In genomic region chr22:23754980-23755636, GRCh38 we compare ENCODE assay signal across 24 cellular contexts. TPM values are rescaled to one million over a fixed set of nuclear protein-coding genes. Genes with fewer than 3 reads are reported as not detected.
A peak's percentile ranks its signal among the peaks of the same experiment; 100 is the strongest.
DNase-seq lines count a peak whose midpoint lies in the region; TF ChIP-seq lines count a peak whose summit lies in the region.
"Had no signal": no experiment of that assay in that cellular context is flagged by ENCODE, and none has a peak within 500 bp of the region (broad histone marks: within the 10 kb centered on the region; RNA-seq: fewer than 3 reads in every experiment).

No MANE protein-coding gene starts in this region.

- H3K27ac Mint-ChIP-seq in type B pancreatic cell, result peak overlapping the region; percentile 42
- H3K27ac Mint-ChIP-seq: activated CD4-positive, alpha-beta memory T cell treated with anti-CD3 and anti-CD28 coated beads for 36 hours; activated T-cell treated with anti-CD3 and anti-CD28 coated beads, Interleukin-2, amount 50 U/mL, for 24 hours; T-cell had no signal

- H3K4me1 ChIP-seq in OCI-LY1 (ENCODE audit: insufficient read depth, low read length, severe bottlenecking), result peaks cover 61% of the 10 kb centered on the region
- H3K4me1 ChIP-seq: colonic mucosa had no signal

- no peaks in the 10 kb centered on the region for H4K20me1 ChIP-seq in OCI-LY1 (ENCODE audit: insufficient read depth, low read length)

- H3K79me2 ChIP-seq in OCI-LY1 (ENCODE audit: insufficient read depth, low read length), result no peaks in the 10 kb centered on the region

- peak overlapping the region; percentile 13 for H3K4me3 Mint-ChIP-seq in type B pancreatic cell
- H3K4me3 Mint-ChIP-seq: activated CD4-positive, alpha-beta memory T cell treated with anti-CD3 and anti-CD28 coated beads for 36 hours; activated T-cell treated with anti-CD3 and anti-CD28 coated beads, Interleukin-2, amount 50 U/mL, for 24 hours; T-cell had no signal

- H3K9me3 Mint-ChIP-seq in type B pancreatic cell, result no peaks in the 10 kb centered on the region
- H3K9me3 Mint-ChIP-seq: activated CD4-positive, alpha-beta memory T cell treated with anti-CD3 and anti-CD28 coated beads for 36 hours; activated T-cell treated with anti-CD3 and anti-CD28 coated beads, Interleukin-2, amount 50 U/mL, for 24 hours; T-cell had no signal

- TF ChIP-seq RAD21 in Ishikawa (IDR thresholded peaks at IDR 0.05; ENCODE audit: low read depth), result no peak

- peak overlapping the region; percentile 98; the same call in 1 of the 2 replicates for H3K4me2 ChIP-seq in OCI-LY1 (ENCODE audit: low read length)

- H3K36me3 ChIP-seq in OCI-LY1 (ENCODE audit: insufficient read depth, low read length), result no peaks in the 10 kb centered on the region
- H3K36me3 ChIP-seq: BE2C, colonic mucosa, left ventricle myocardium inferior, pancreas had no signal

- no peak overlapping the region; the same call in 1 of the 2 replicates for H3K9ac ChIP-seq in OCI-LY1 (ENCODE audit: low read length)

- H3K36me3 Mint-ChIP-seq in type B pancreatic cell, result no peaks in the 10 kb centered on the region
- H3K36me3 Mint-ChIP-seq: activated CD4-positive, alpha-beta memory T cell treated with anti-CD3 and anti-CD28 coated beads for 36 hours; T-cell had no signal

- H3K9me2 ChIP-seq in OCI-LY1 (ENCODE audit: low read depth, low read length), result no peaks in the 10 kb centered on the region

- peaks cover 11% of the 10 kb centered on the region for H3K4me1 Mint-ChIP-seq in type B pancreatic cell (ENCODE audit: unreplicated experiment)

- H3K27ac ChIP-seq in OCI-LY1 (ENCODE audit: low read depth, low read length, poor library complexity, severe bottlenecking), result peak overlapping the region; percentile 94
- H3K27ac ChIP-seq: colonic mucosa, left ventricle myocardium inferior, pancreas had no signal

- H3F3A ChIP-seq in OCI-LY1 (ENCODE audit: insufficient read depth, low read length), result peaks cover 7% of the 10 kb centered on the region

- no peak for TF ChIP-seq EP300 in Ishikawa (IDR thresholded peaks at IDR 0.05; ENCODE audit: borderline replicate concordance)

- TF ChIP-seq CTCF in OCI-LY1 (IDR thresholded peaks at IDR 0.05; ENCODE audit: low read length), result no peak
- no peak for TF ChIP-seq CTCF in type B pancreatic cell (conservative IDR thresholded peaks at IDR 0.05)

- H2AFZ ChIP-seq in OCI-LY1 (ENCODE audit: low read length), result no peak overlapping the region

- no peaks in the 10 kb centered on the region for H3K27me3 Mint-ChIP-seq in type B pancreatic cell
- H3K27me3 Mint-ChIP-seq: activated CD4-positive, alpha-beta memory T cell treated with anti-CD3 and anti-CD28 coated beads for 36 hours; activated T-cell treated with anti-CD3 and anti-CD28 coated beads, Interleukin-2, amount 50 U/mL, for 24 hours; T-cell had no signal

- peak; percentile 86 for DNase-seq in globus pallidus (ENCODE audit: low spot score)
- DNase-seq in type B pancreatic cell (ENCODE audit: extremely low spot score, unreplicated experiment), result no peak
- DNase-seq in HPDE6-E6E7 (ENCODE audit: extremely low spot score), result no peak
- no peak for DNase-seq in LoVo (ENCODE audit: low spot score)
- DNase-seq in cerebellar cortex (ENCODE audit: low spot score), result no peak
- DNase-seq: activated CD4-positive, alpha-beta memory T cell treated with anti-CD3 and anti-CD28 coated beads for 36 hours; activated naive CD4-positive, alpha-beta T cell treated with anti-CD3 and anti-CD28 coated beads, Interleukin-2, amount 50 U/mL, for 16 hours; activated T-cell treated with anti-CD3 and anti-CD28 coated beads, Interleukin-2, amount 50 U/mL, for 24 hours; BE2C; colonic mucosa; GDM1; left ventricle myocardium inferior; NCI-H187; NCI-H510A treated with DMSO at 0.1 percent for 48 hours; pancreas; Right ventricle myocardium superior; stimulated activated CD4-positive, alpha-beta T cell treated with anti-CD3 and anti-CD28 coated beads, Interleukin-2, amount 100 ng/mL, for 48 hours; T-cell had no signal

- no peaks in the 10 kb centered on the region for H3K9me3 ChIP-seq in OCI-LY1 (ENCODE audit: low read length)
- H3K9me3 ChIP-seq: BE2C, colonic mucosa, left ventricle myocardium inferior, pancreas had no signal

- H3K4me3 ChIP-seq in OCI-LY1 (ENCODE audit: low read depth, low read length, poor library complexity, severe bottlenecking), result no peak overlapping the region
- H3K4me3 ChIP-seq: colonic mucosa, left ventricle myocardium inferior, pancreas had no signal

- no peaks in the 10 kb centered on the region for H3K27me3 ChIP-seq in OCI-LY1 (ENCODE audit: insufficient read depth, low read length)
- H3K27me3 ChIP-seq: BE2C, colonic mucosa, pancreas had no signal

TF ChIP-seq in Ishikawa, 13 proteins besides CTCF, POLR2A, EP300 and RAD21:
- TF ChIP-seq NFIC (IDR thresholded peaks at IDR 0.05) (peak; percentile 57), TCF12 (IDR thresholded peaks at IDR 0.05; ENCODE audit: low read depth) (no peak)
TF ChIP-seq in Ishikawa: peak in this region for 1.

RNA-seq across cellular contexts. Expression of gene VPREB3, which starts 0.9 kb away (rescaled TPM):
- total RNA-seq in type B pancreatic cell (ENCODE audit: low replicate concordance), result 0.92 TPM in 1 of 2 replicates, not detected in the other
- total RNA-seq: activated CD4-positive, alpha-beta memory T cell treated with anti-CD3 and anti-CD28 coated beads for 36 hours; frontal cortex; HT-29; skeletal muscle tissue had no signal

RNA-seq across cellular contexts. Expression of gene ZNF70, which starts 4.2 kb away (rescaled TPM):
- total RNA-seq in type B pancreatic cell (ENCODE audit: low replicate concordance), result 10.7 and 12.3 TPM in 2 replicates

RNA-seq across cellular contexts. Expression of gene C22orf15, which starts 7.7 kb away (rescaled TPM):
- 1.7 TPM in 1 of 2 replicates, not detected in the other for total RNA-seq in type B pancreatic cell (ENCODE audit: low replicate concordance)
- total RNA-seq: colonic mucosa, frontal cortex, HT-29, left ventricle myocardium inferior, pancreas, Right ventricle myocardium superior, skeletal muscle tissue, subcutaneous adipose tissue had no signal

RNA-seq across cellular contexts. Expression of gene CHCHD10, which starts 12.7 kb away (rescaled TPM):
- 87.2 and 156 TPM in 2 replicates for total RNA-seq in type B pancreatic cell (ENCODE audit: low replicate concordance)

RNA-seq across cellular contexts. Expression of gene MMP11, which starts 17.5 kb away (rescaled TPM):
- total RNA-seq in type B pancreatic cell (ENCODE audit: low replicate concordance), result 17.8 and 31.6 TPM in 2 replicates
